14 cellular contexts compared by ENCODE assay signal in genomic region chr5:96747718-96748117, GRCh38.
"Had no signal": no experiment of that assay in that cellular context is flagged by ENCODE, and none has a peak within 500 bp of the region (broad histone marks: within the 10 kb centered on the region; RNA-seq: fewer than 3 reads in every experiment).

No MANE protein-coding gene starts in this region.

- ATAC-seq: activated T-cell treated with anti-CD3 and anti-CD28 coated beads, Interleukin-2, amount 50 U/mL, for 72 hours; stimulated activated memory B cell treated with anti-CD40 and anti-IgM and Interleukin-4, amounts not matched to agents 10 μg/mL and 1 μg/mL and 100 μg/mL, for 72 hours had no signal

- H3K9me3 ChIP-seq: prostate gland, sigmoid colon, thyroid gland had no signal

- H3K27me3 ChIP-seq: sigmoid colon, thyroid gland had no signal

- H3K4me1 ChIP-seq: prostate gland had no signal

- H3K4me3 ChIP-seq: prostate gland, sigmoid colon, thyroid gland had no signal

- DNase-seq: activated CD4-positive, alpha-beta T cell treated with anti-CD3 and anti-CD28 coated beads, Interleukin-2, amount 10 ng/mL, durations not matched to agents 24 days and 14 days; activated CD4-positive, CD25-positive, alpha-beta regulatory T cell; activated CD8-positive, alpha-beta memory T cell treated with anti-CD3 and anti-CD28 coated beads, Interleukin-2, amount 50 U/mL, for 48 hours; activated gamma-delta T cell; activated T-cell treated with anti-CD3 and anti-CD28 coated beads, Interleukin-2, amount 50 U/mL, for 72 hours; cerebellar nuclear complex; effector memory CD4-positive, alpha-beta T cell; islet precursor cell; sigmoid colon; stimulated activated CD4-positive, alpha-beta T cell treated with anti-CD3 and anti-CD28 coated beads, Interleukin-2, amount 100 ng/mL, for 48 hours; T-helper 2 cell; thyroid gland had no signal

- H3K27ac ChIP-seq: prostate gland, thyroid gland had no signal
